ENCODE assay signal across 27 cellular contexts in genomic region chr12:73235387-73235786, GRCh38.
"Had no signal": no experiment of that assay in that cellular context is flagged by ENCODE, and none has a peak within 500 bp of the region (broad histone marks: within the 10 kb centered on the region; RNA-seq: fewer than 3 reads in every experiment).

No MANE protein-coding gene starts in this region.

- DNase-seq: naive thymus-derived CD4-positive, alpha-beta T cell; natural killer cell; nucleus accumbens; right lobe of liver; sigmoid colon; small intestine; stimulated activated CD4-positive, alpha-beta T cell treated with anti-CD3 and anti-CD28 coated beads, Interleukin-15, amount 100 ng/mL, for 24 hours; stimulated activated CD4-positive, alpha-beta T cell treated with anti-CD3 and anti-CD28 coated beads, Interleukin-2, amount 100 ng/mL, for 24 hours; stimulated activated CD4-positive, alpha-beta T cell treated with anti-CD3 and anti-CD28 coated beads, Interleukin-2, amount 100 ng/mL, for 48 hours; stimulated activated CD4-positive, alpha-beta T cell treated with anti-CD3 and anti-CD28 coated beads, Interleukin-4, amount 100 ng/mL, for 24 hours; stimulated activated naive CD4-positive, alpha-beta T cell treated with Interleukin-2 at 50 U/mL for 16 hours; stomach; thyroid gland; trophoblast cell; uterus had no signal

- H3K36me3 Mint-ChIP-seq: naive thymus-derived CD4-positive, alpha-beta T cell; neural progenitor cell; stimulated activated memory B cell treated with anti-CD40 and anti-IgM and Interleukin-4, amounts not matched to agents 10 μg/mL and 1 μg/mL and 100 μg/mL, for 72 hours had no signal

- ATAC-seq: naive thymus-derived CD4-positive, alpha-beta T cell; natural killer cell; pancreas; psoas muscle; right cardiac atrium; right lobe of liver had no signal

- H3K27me3 ChIP-seq: neural progenitor cell, neutrophil, pancreas, right lobe of liver, sigmoid colon, stomach, thyroid gland, tibial nerve, upper lobe of left lung, uterus had no signal

- H3K27ac Mint-ChIP-seq: naive thymus-derived CD4-positive, alpha-beta T cell; natural killer cell; nephron; neural progenitor cell; progenitor cell of endocrine pancreas; stimulated activated memory B cell treated with anti-CD40 and anti-IgM and Interleukin-4, amounts not matched to agents 10 μg/mL and 1 μg/mL and 100 μg/mL, for 72 hours; stimulated activated naive CD8-positive, alpha-beta T cell treated with anti-CD3 and anti-CD28 coated beads, Interleukin-15, Interleukin-2, amounts not matched to agents 100 ng/mL and 50 ng/mL, for 24 hours had no signal

- H3K27ac ChIP-seq: neural progenitor cell, neutrophil, pancreas, psoas muscle, right lobe of liver, sigmoid colon, stomach, thoracic aorta, thyroid gland, tibial nerve, upper lobe of left lung, uterus had no signal

- H3K36me3 ChIP-seq: neural progenitor cell, neutrophil, pancreas, right lobe of liver, sigmoid colon, stomach, thoracic aorta, thyroid gland, tibial nerve, upper lobe of left lung, uterus had no signal

- H3K9ac ChIP-seq: neural progenitor cell had no signal

- H3K4me1 ChIP-seq: neural progenitor cell, pancreas, psoas muscle, right lobe of liver, sigmoid colon, stomach, thyroid gland, tibial nerve, upper lobe of left lung, uterus had no signal

- H3K9me3 ChIP-seq: neutrophil, pancreas, right lobe of liver, thoracic aorta, thyroid gland, uterus had no signal

- H2AFZ ChIP-seq: neural progenitor cell had no signal

- H3K4me3 Mint-ChIP-seq: naive thymus-derived CD4-positive, alpha-beta T cell; natural killer cell; nephron; neural progenitor cell; stimulated activated memory B cell treated with anti-CD40 and anti-IgM and Interleukin-4, amounts not matched to agents 10 μg/mL and 1 μg/mL and 100 μg/mL, for 72 hours; stimulated activated naive CD8-positive, alpha-beta T cell treated with anti-CD3 and anti-CD28 coated beads, Interleukin-15, Interleukin-2, amounts not matched to agents 100 ng/mL and 50 ng/mL, for 24 hours had no signal

- H3K27me3 Mint-ChIP-seq: naive thymus-derived CD4-positive, alpha-beta T cell; progenitor cell of endocrine pancreas; stimulated activated memory B cell treated with anti-CD40 and anti-IgM and Interleukin-4, amounts not matched to agents 10 μg/mL and 1 μg/mL and 100 μg/mL, for 72 hours; stimulated activated naive CD8-positive, alpha-beta T cell treated with anti-CD3 and anti-CD28 coated beads, Interleukin-15, Interleukin-2, amounts not matched to agents 100 ng/mL and 50 ng/mL, for 24 hours had no signal

- FAIRE-seq: pancreas, small intestine had no signal

- H3K4me2 ChIP-seq: neural progenitor cell had no signal

- H3K4me1 Mint-ChIP-seq: naive thymus-derived CD4-positive, alpha-beta T cell; natural killer cell; nephron; neural progenitor cell; stimulated activated memory B cell treated with anti-CD40 and anti-IgM and Interleukin-4, amounts not matched to agents 10 μg/mL and 1 μg/mL and 100 μg/mL, for 72 hours had no signal

- H3K4me3 ChIP-seq: neural progenitor cell, pancreas, psoas muscle, right lobe of liver, sigmoid colon, stomach, thoracic aorta, thyroid gland, tibial nerve, upper lobe of left lung, uterus had no signal
